Comparison of ENCODE assay signal across 25 cellular contexts in genomic region chr17:17987901-17988300, GRCh38. TPM values are rescaled to one million over a fixed set of nuclear protein-coding genes. Genes with fewer than 3 reads are reported as not detected.
DNase-seq lines count a peak whose midpoint lies in the region; ATAC-seq and TF ChIP-seq lines count a peak whose summit lies in the region.
"Had no signal": no experiment of that assay in that cellular context is flagged by ENCODE, and none has a peak within 500 bp of the region (broad histone marks: within the 10 kb centered on the region; RNA-seq: fewer than 3 reads in every experiment).

No MANE protein-coding gene starts in this region.

- peak overlapping the region; percentile 38 for H4K91ac ChIP-seq in trophoblast cell (ENCODE audit: low read depth, low read length)

- no peak overlapping the region for H3K4ac ChIP-seq in trophoblast cell (ENCODE audit: low read depth, low read length)

- peak; percentile 4 to 82 (median 69) for DNase-seq in NCI-H1417 (lab: John Stamatoyannopoulos, UW)
- DNase-seq in NCI-H1417 treated with DMSO at 0.1 percent for 48 hours (lab: John Stamatoyannopoulos, UW) = no peak
- peak; percentile 3 for DNase-seq in NCI-H146 treated with DMSO at 0.1 percent for 48 hours (lab: John Stamatoyannopoulos, UW; ENCODE audit: unreplicated experiment)
- peak; percentile 4 for DNase-seq in NCI-H748 treated with DMSO at 0.1 percent for 48 hours (lab: John Stamatoyannopoulos, UW)
- peak; percentile 72 to 78 for DNase-seq in trophoblast cell
- DNase-seq in Right ventricle myocardium superior = no peak
- DNase-seq in lower lobe of right lung = no peak
- DNase-seq: 8988T; ACHN; BE2C; Calu3; CD8-positive, alpha-beta memory T cell; H9; HFFc6; NCI-H1092 treated with DMSO at 0.1 percent for 48 hours; NCI-H187; NCI-H2081 treated with DMSO at 0.1 percent for 48 hours; NCI-H446 treated with DMSO at 0.1 percent for 48 hours; NCI-H774; T-helper 17 cell had no signal

- H3K27ac ChIP-seq in trophoblast cell (ENCODE audit: low read depth, low read length) (no peak overlapping the region), lower lobe of right lung (no peak overlapping the region)
- H3K27ac ChIP-seq: HL-60, SJCRH30 had no signal

- no peak overlapping the region for H2BK5ac ChIP-seq in trophoblast cell (ENCODE audit: low read depth, low read length, poor library complexity)

- H3K23ac ChIP-seq in trophoblast cell (ENCODE audit: low read length) = no peak overlapping the region

- no peak overlapping the region for H2AFZ ChIP-seq in trophoblast cell (ENCODE audit: insufficient read depth, low read length, poor library complexity)
- H2AFZ ChIP-seq: GM23338 had no signal

- no CpG with 5 or more reads among the region's 14 CpGs for WGBS in trophoblast cell (ENCODE audit: extremely low coverage, insufficient coverage, insufficient read length)

- H3K36me3 ChIP-seq in trophoblast cell (ENCODE audit: control insufficient read depth in 1 of 2, insufficient read depth in 2 of 2, low read length in 2 of 2) = no peaks in the 10 kb centered on the region
- peaks cover 7% of the 10 kb centered on the region for H3K36me3 ChIP-seq in lower lobe of right lung
- H3K36me3 ChIP-seq: BE2C, SJCRH30 had no signal

- H2AK5ac ChIP-seq in trophoblast cell (ENCODE audit: low read length) = peak overlapping the region; percentile 53

- intact Hi-C loops in Right ventricle myocardium superior (cut with DNase I) = no loop called here
- intact Hi-C loops in lower lobe of right lung (cut with DNase I) = no loop called here

- H3K9me3 ChIP-seq in trophoblast cell (ENCODE audit: insufficient read depth, low read depth, low read length) = no peaks in the 10 kb centered on the region
- H3K9me3 ChIP-seq in lower lobe of right lung = no peaks in the 10 kb centered on the region
- H3K9me3 ChIP-seq: BE2C, SJCRH30 had no signal

- H3K14ac ChIP-seq in trophoblast cell (ENCODE audit: low read length) = no peak overlapping the region

- H2BK12ac ChIP-seq in trophoblast cell (ENCODE audit: low read length) = no peak overlapping the region

- H3K79me2 ChIP-seq in trophoblast cell (ENCODE audit: control insufficient read depth, insufficient read depth, low read length, poor library complexity) = no peaks in the 10 kb centered on the region

- H3K27me3 ChIP-seq in trophoblast cell (ENCODE audit: insufficient read depth, low read length) = no peaks in the 10 kb centered on the region
- H3K27me3 ChIP-seq in lower lobe of right lung (ENCODE audit: low read depth) = no peaks in the 10 kb centered on the region
- H3K27me3 ChIP-seq: BE2C, SJCRH30 had no signal

- no peaks in the 10 kb centered on the region for H3K79me1 ChIP-seq in trophoblast cell (ENCODE audit: low read length)

- no peak overlapping the region for H3K4me2 ChIP-seq in trophoblast cell (ENCODE audit: low read length)
- H3K4me2 ChIP-seq: GM23338 had no signal

- no peak overlapping the region for H2BK120ac ChIP-seq in trophoblast cell (ENCODE audit: insufficient read depth, low read length, poor library complexity)

- H3K18ac ChIP-seq in trophoblast cell (ENCODE audit: low read length) = no peak overlapping the region

- no peak overlapping the region for H4K8ac ChIP-seq in trophoblast cell (ENCODE audit: low read depth, low read length)

- H3K9ac ChIP-seq in trophoblast cell (ENCODE audit: low read length) = no peak overlapping the region

- H4K12ac ChIP-seq in trophoblast cell (ENCODE audit: low read depth, low read length) = no peak overlapping the region

- ATAC-seq in Right ventricle myocardium superior (ENCODE audit: poor library complexity) = no peak
- no peak for ATAC-seq in lower lobe of right lung
- ATAC-seq in HG03159 (IDR thresholded peaks at IDR 0.05; ENCODE audit: unreplicated experiment) = no peak
- ATAC-seq: GM23338, SK-N-SH treated with all-trans-retinoic acid at 6 μM for 48 hours, T-helper 17 cell had no signal

- no peak overlapping the region for H3K4me3 ChIP-seq in trophoblast cell (ENCODE audit: low read depth, low read length)
- no peak overlapping the region for H3K4me3 ChIP-seq in lower lobe of right lung
- H3K4me3 ChIP-seq: GM23338, SJCRH30 had no signal

- no peak for TF ChIP-seq CTCF in lower lobe of right lung (IDR thresholded peaks at IDR 0.05)

- H3K4me1 ChIP-seq in trophoblast cell (ENCODE audit: control insufficient read depth in 1 of 2, insufficient read depth in 2 of 2, low read length in 2 of 2) (peaks cover 16 to 20% of the 10 kb centered on the region in 2 experiments), lower lobe of right lung (no peaks in the 10 kb centered on the region)
- H3K4me1 ChIP-seq: BE2C had no signal

RNA-seq across cellular contexts. Expression of gene DRC3, which starts 15.2 kb away (rescaled TPM):
- 0.39 and 0.47 TPM in 2 replicates for polyA plus RNA-seq in trophoblast cell (2013)
- total RNA-seq in Right ventricle myocardium superior = 1.4 TPM
- total RNA-seq in lower lobe of right lung = 13.4 TPM
- total RNA-seq: GM23338, T-helper 17 cell had no signal
- polyA plus RNA-seq: CD8-positive, alpha-beta memory T cell had no signal

RNA-seq across cellular contexts. Expression of gene TOM1L2, which starts 15.7 kb away (rescaled TPM):
- polyA plus RNA-seq in trophoblast cell (2013) = 76.2 and 80.2 TPM in 2 replicates
- total RNA-seq in Right ventricle myocardium superior (253 TPM), lower lobe of right lung (63.4 TPM)

RNA-seq across cellular contexts. Expression of gene ATPAF2, which starts 51.1 kb away (rescaled TPM):
- polyA plus RNA-seq in trophoblast cell (2013) = 19.0 and 19.7 TPM in 2 replicates
- 34.1 TPM for total RNA-seq in Right ventricle myocardium superior
- total RNA-seq in lower lobe of right lung = 22.9 TPM

RNA-seq across cellular contexts. Expression of gene GID4, which starts 51.3 kb away (rescaled TPM):
- 7.6 and 8.3 TPM in 2 replicates for polyA plus RNA-seq in trophoblast cell (2013)
- total RNA-seq in Right ventricle myocardium superior = 18.9 TPM
- total RNA-seq in lower lobe of right lung = 11.9 TPM

Comparison
In these comparisons a context has a peak if more than half of its experiments do, and no peak if none do; other contexts are left out.
1. DNase-seq: peak in NCI-H1417 (3 of 3), NCI-H146 treated with DMSO at 0.1 percent for 48 hours (single experiment), NCI-H748 treated with DMSO at 0.1 percent for 48 hours (single experiment) and trophoblast cell (2 of 2); none in NCI-H1417 treated with DMSO at 0.1 percent for 48 hours (single experiment), Right ventricle myocardium superior (single experiment) and lower lobe of right lung (single experiment).